ENCODE assay signal across 8 cellular contexts in the genomic region with DNA sequence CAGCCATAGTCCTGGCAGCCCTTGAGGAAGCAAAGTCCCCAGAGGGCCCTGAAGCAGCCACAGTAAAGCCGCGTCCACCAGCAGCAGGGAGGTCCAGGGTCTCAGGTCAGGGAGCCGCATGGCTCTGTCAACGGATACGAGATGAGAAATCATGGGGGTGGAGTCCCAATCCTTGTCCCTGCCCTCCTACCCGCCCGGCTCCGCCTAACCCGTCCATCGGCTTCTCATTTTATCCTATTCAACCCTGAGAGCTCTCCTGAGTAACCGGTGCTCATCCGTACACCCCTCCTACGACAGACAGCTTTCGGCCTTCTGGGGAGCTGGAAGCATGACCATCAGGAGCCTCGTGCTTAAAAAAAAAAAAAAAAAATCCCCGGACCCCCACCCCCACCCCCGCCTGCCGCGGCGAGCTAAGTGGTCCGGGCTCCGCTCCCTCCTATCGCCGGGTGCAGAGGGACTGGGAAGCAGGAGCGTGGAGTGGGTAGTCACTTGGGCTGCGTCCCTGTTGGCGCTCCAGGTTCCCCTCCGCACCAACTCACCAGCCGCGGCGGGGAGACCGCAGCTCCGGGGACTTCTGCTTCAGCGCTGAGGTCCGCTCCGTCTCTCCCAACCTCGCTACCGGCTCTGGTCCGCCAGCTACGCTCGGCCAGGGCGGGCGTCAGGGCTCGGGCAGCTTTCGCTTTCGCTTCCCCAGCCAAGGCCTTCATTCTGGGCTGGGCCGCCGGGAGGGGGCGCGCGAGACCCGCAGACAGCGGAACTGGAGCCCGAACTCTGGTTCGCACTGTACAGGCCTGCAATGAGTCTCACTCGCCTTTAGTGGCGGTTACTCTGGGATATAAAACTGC. TPM values are rescaled to one million over a fixed set of nuclear protein-coding genes. Genes with fewer than 3 reads are reported as not detected.
DNase-seq lines count a peak whose midpoint lies in the region; ATAC-seq and TF ChIP-seq lines count a peak whose summit lies in the region.

Gene TAP2, minus strand, starts transcription at position 626 of the 845 bp plus-strand sequence. Its CDS starts 506 bp downstream, at position 120.

- H3K27ac Mint-ChIP-seq in activated T-helper 2 cell treated with anti-CD3 and anti-CD28 coated beads, Interferon-gamma antibody, Interleukin-2, Interleukin-4, amounts not matched to agents 10 μg/mL and 5 μg/mL and 100 μg/mL, durations not matched to agents 14 hours and 24 hours and 36 hours: peak within 1 kb of the TSS; percentile 83
- peak within 1 kb of the TSS; percentile 75 to 95 (median 94) for H3K27ac Mint-ChIP-seq in nephron

- H3K27ac ChIP-seq in RWPE2 (ENCODE audit: poor library complexity, severe bottlenecking): peak within 1 kb of the TSS; percentile 68

- H3K9me3 ChIP-seq in ES-I3 (ENCODE audit: control insufficient read depth, insufficient read depth, low read length): no peaks in the 10 kb centered on the region
- H3K9me3 ChIP-seq in RWPE2 (ENCODE audit: severe bottlenecking): no peaks in the 10 kb centered on the region

- DNase-seq in H4 (ENCODE audit: low spot score): peak; percentile 84
- DNase-seq in LNCaP clone FGC (ENCODE audit: low read depth): peak; percentile 61
- DNase-seq in RWPE2 (ENCODE audit: low spot score): peak; percentile 90
- peak; percentile 96 for DNase-seq in activated T-helper 2 cell treated with anti-CD3 and anti-CD28 coated beads, Interferon-gamma antibody, Interleukin-2, Interleukin-4, amounts not matched to agents 10 μg/mL and 5 μg/mL and 100 μg/mL, durations not matched to agents 14 hours and 24 hours and 36 hours (ENCODE audit: low spot score)
- DNase-seq in fibroblast of peridontal ligament (ENCODE audit: extremely low read depth): peak; percentile 90
- peak; percentile 99 for DNase-seq in stimulated activated naive CD8-positive, alpha-beta T cell treated with anti-CD3 and anti-CD28 coated beads, Interleukin-15, Interleukin-2, amounts not matched to agents 100 U/mL and 50 U/mL, for 24 hours

- H3K4me3 ChIP-seq in LNCaP clone FGC (ENCODE audit: low read depth, low read length) (peak within 1 kb of the TSS; percentile 72), RWPE2 (ENCODE audit: severe bottlenecking) (peak within 1 kb of the TSS; percentile 51)

- peaks cover 72% of the 10 kb centered on the region for H3K4me1 Mint-ChIP-seq in activated T-helper 2 cell treated with anti-CD3 and anti-CD28 coated beads, Interferon-gamma antibody, Interleukin-2, Interleukin-4, amounts not matched to agents 10 μg/mL and 5 μg/mL and 100 μg/mL, durations not matched to agents 14 hours and 24 hours and 36 hours (ENCODE audit: low read depth)
- H3K4me1 Mint-ChIP-seq in nephron: peaks cover 14% of the 10 kb centered on the region

- intact Hi-C loops in activated T-helper 2 cell treated with anti-CD3 and anti-CD28 coated beads, Interferon-gamma antibody, Interleukin-2, Interleukin-4, amounts not matched to agents 10 μg/mL and 5 μg/mL and 100 μg/mL, durations not matched to agents 14 hours and 24 hours and 36 hours (cut with micrococcal nuclease): loop anchor here (1.0 to 10.0 kb wide), 4 partner anchors 16 to 644 kb away; partner anchors contain the start of genes GPSM3, PBX2 and PSMB9

- H3K27me3 Mint-ChIP-seq in activated T-helper 2 cell treated with anti-CD3 and anti-CD28 coated beads, Interferon-gamma antibody, Interleukin-2, Interleukin-4, amounts not matched to agents 10 μg/mL and 5 μg/mL and 100 μg/mL, durations not matched to agents 14 hours and 24 hours and 36 hours (ENCODE audit: low read depth): no peaks in the 10 kb centered on the region
- peaks cover 45% of the 10 kb centered on the region for H3K27me3 Mint-ChIP-seq in nephron (ENCODE audit: low read depth)

- H3K36me3 ChIP-seq in ES-I3 (ENCODE audit: insufficient read depth, low read length) (no peaks in the 10 kb centered on the region), RWPE2 (ENCODE audit: low read depth) (peaks cover 58% of the 10 kb centered on the region)

- H3K4me1 ChIP-seq in ES-I3 (ENCODE audit: insufficient read depth, low read length) (no peaks in the 10 kb centered on the region), RWPE2 (ENCODE audit: insufficient read depth, poor library complexity, severe bottlenecking) (no peaks in the 10 kb centered on the region)

- TF ChIP-seq CTCF in LNCaP clone FGC (IDR thresholded peaks at IDR 0.05; ENCODE audit: control insufficient read depth, extremely low read depth, insufficient read depth) (peak; percentile 92), RWPE2 (IDR thresholded peaks at IDR 0.05; ENCODE audit: poor library complexity, severe bottlenecking) (peak; percentile 98), nephron (IDR thresholded peaks at IDR 0.05; ENCODE audit: unreplicated experiment in 3 of 3) (peak; percentile 94 to 98 (median 96))

- no peaks in the 10 kb centered on the region for H3K9me3 Mint-ChIP-seq in activated T-helper 2 cell treated with anti-CD3 and anti-CD28 coated beads, Interferon-gamma antibody, Interleukin-2, Interleukin-4, amounts not matched to agents 10 μg/mL and 5 μg/mL and 100 μg/mL, durations not matched to agents 14 hours and 24 hours and 36 hours
- no peaks in the 10 kb centered on the region for H3K9me3 Mint-ChIP-seq in nephron

- peak within 1 kb of the TSS; percentile 88 for H3K4me3 Mint-ChIP-seq in activated T-helper 2 cell treated with anti-CD3 and anti-CD28 coated beads, Interferon-gamma antibody, Interleukin-2, Interleukin-4, amounts not matched to agents 10 μg/mL and 5 μg/mL and 100 μg/mL, durations not matched to agents 14 hours and 24 hours and 36 hours (ENCODE audit: low read depth)
- peak within 1 kb of the TSS; percentile 94 to 95 (median 95) for H3K4me3 Mint-ChIP-seq in nephron

- peak within 1 kb of the TSS; percentile 77 for H3K9ac ChIP-seq in ES-I3 (ENCODE audit: low read depth, low read length)

- peaks cover 84% of the 10 kb centered on the region for H3K36me3 Mint-ChIP-seq in activated T-helper 2 cell treated with anti-CD3 and anti-CD28 coated beads, Interferon-gamma antibody, Interleukin-2, Interleukin-4, amounts not matched to agents 10 μg/mL and 5 μg/mL and 100 μg/mL, durations not matched to agents 14 hours and 24 hours and 36 hours (ENCODE audit: low read depth)
- H3K36me3 Mint-ChIP-seq in nephron (ENCODE audit: low read depth): no peaks in the 10 kb centered on the region

- H3K27me3 ChIP-seq in RWPE2 (ENCODE audit: insufficient read depth, poor library complexity, severe bottlenecking): no peaks in the 10 kb centered on the region

- ATAC-seq in RWPE2 (ENCODE audit: low read depth): peak; percentile 86
- peak; percentile 91 for ATAC-seq in stimulated activated naive CD8-positive, alpha-beta T cell treated with anti-CD3 and anti-CD28 coated beads, Interleukin-15, Interleukin-2, amounts not matched to agents 100 U/mL and 50 U/mL, for 24 hours

RNA-seq across cellular contexts. Expression of gene TAP2, which starts in this region (rescaled TPM):
- 27.4 and 29.8 TPM in 2 replicates for total RNA-seq in H4 (2014; rRNA removed; shearing (Covaris generic))
- total RNA-seq in activated T-helper 2 cell treated with anti-CD3 and anti-CD28 coated beads, Interferon-gamma antibody, Interleukin-2, Interleukin-4, amounts not matched to agents 10 μg/mL and 5 μg/mL and 100 μg/mL, durations not matched to agents 14 hours and 24 hours and 36 hours: 142 and 162 TPM in 2 replicates

Comparison
In these comparisons a context has a peak if more than half of its experiments do, and no peak if none do; other contexts are left out.
1. Peak in every context shown above with its lines: DNase-seq, ATAC-seq, H3K4me3 ChIP-seq and H3K27ac ChIP-seq.